Comparison of ENCODE assay signal across 9 cellular contexts in genomic region chr6:89385156-89385667, GRCh38. TPM values are rescaled to one million over a fixed set of nuclear protein-coding genes. Genes with fewer than 3 reads are reported as not detected.
DNase-seq lines count a peak whose midpoint lies in the region; ATAC-seq and TF ChIP-seq lines count a peak whose summit lies in the region.
"Had no signal": no experiment of that assay in that cellular context is flagged by ENCODE, and none has a peak within 500 bp of the region (broad histone marks: within the 10 kb centered on the region; RNA-seq: fewer than 3 reads in every experiment).

No MANE protein-coding gene starts in this region.

- DNase-seq in EH (ENCODE audit: low read depth) (peak; percentile 2), HCEC 1CT (peak; percentile 41), NCI-H446 treated with DMSO at 0.1 percent for 48 hours (lab: John Stamatoyannopoulos, UW) (peak; percentile 97), glutamatergic neuron (peak; percentile 40), hepatic stellate cell (ENCODE audit: low spot score) (no peak)
- DNase-seq in NK-92 treated with Interleukin-12 subunit alpha and Interleukin-12 subunit beta, amount 100 ng/mL, for 24 hours (lab: John Stamatoyannopoulos, UW) = no peak
- DNase-seq in activated CD8-positive, alpha-beta memory T cell treated with anti-CD3 and anti-CD28 coated beads for 24 hours = no peak
- DNase-seq: left colon had no signal

- ATAC-seq in GM19324 (IDR thresholded peaks at IDR 0.05; ENCODE audit: low FRiP score, unreplicated experiment) = no peak
- ATAC-seq: left colon had no signal

- no peak for TF ChIP-seq CTCF in glutamatergic neuron (IDR thresholded peaks at IDR 0.05; ENCODE audit: partially characterized antibody, unreplicated experiment)

- H3K4me1 Mint-ChIP-seq in glutamatergic neuron (ENCODE audit: low read depth, unreplicated experiment) = peaks cover 14% of the 10 kb centered on the region

- H3K4me3 Mint-ChIP-seq in glutamatergic neuron (ENCODE audit: unreplicated experiment) = peak overlapping the region; percentile 72

- H3K27ac Mint-ChIP-seq in glutamatergic neuron (ENCODE audit: unreplicated experiment) = peak overlapping the region; percentile 97

- H3K9me3 Mint-ChIP-seq in glutamatergic neuron (ENCODE audit: unreplicated experiment) = peaks cover 4% of the 10 kb centered on the region

- no peaks in the 10 kb centered on the region for H3K36me3 Mint-ChIP-seq in glutamatergic neuron (ENCODE audit: unreplicated experiment)

- H3K27me3 Mint-ChIP-seq in glutamatergic neuron (ENCODE audit: unreplicated experiment) = peaks cover 2% of the 10 kb centered on the region

RNA-seq across cellular contexts. Expression of gene RRAGD, which starts 26.9 kb away (rescaled TPM):
- total RNA-seq in glutamatergic neuron (ENCODE audit: unreplicated experiment) = 14.7 TPM

RNA-seq across cellular contexts. Expression of gene UBE2J1, which starts 32.7 kb away (rescaled TPM):
- total RNA-seq in glutamatergic neuron (ENCODE audit: unreplicated experiment) = 31.5 TPM

RNA-seq across cellular contexts. Expression of gene ANKRD6, which starts 47.7 kb away (rescaled TPM):
- 31.9 TPM for total RNA-seq in glutamatergic neuron (ENCODE audit: unreplicated experiment)

Comparison
In these comparisons a context has a peak if more than half of its experiments do, and no peak if none do; other contexts are left out.
1. DNase-seq: peak in EH (single experiment), HCEC 1CT (single experiment), NCI-H446 treated with DMSO at 0.1 percent for 48 hours (single experiment) and glutamatergic neuron (single experiment); none in NK-92 treated with Interleukin-12 subunit alpha and Interleukin-12 subunit beta, amount 100 ng/mL, for 24 hours (single experiment), activated CD8-positive, alpha-beta memory T cell treated with anti-CD3 and anti-CD28 coated beads for 24 hours (single experiment) and hepatic stellate cell (single experiment).